In genomic region chr19:56829586-56829985, GRCh38 we compare ENCODE assay signal across 39 cellular contexts. TPM values are rescaled to one million over a fixed set of nuclear protein-coding genes. Genes with fewer than 3 reads are reported as not detected.
"Had no signal": no experiment of that assay in that cellular context is flagged by ENCODE, and none has a peak within 500 bp of the region (broad histone marks: within the 10 kb centered on the region; RNA-seq: fewer than 3 reads in every experiment).

No MANE protein-coding gene starts in this region.

- H3K27me3 ChIP-seq: adrenal gland, ascending aorta, breast epithelium, cardiac muscle cell, colonic mucosa, esophagus squamous epithelium, gastroesophageal sphincter, heart right ventricle had no signal

- H3K4me3 Mint-ChIP-seq: activated B cell treated with CpG ODN at 0.5 μM for 24 hours; activated CD8-positive, alpha-beta T cell treated with anti-CD3 and anti-CD28 coated beads for 36 hours; activated naive CD8-positive, alpha-beta T cell; activated naive CD8-positive, alpha-beta T cell treated with anti-CD3 and anti-CD28 coated beads, Interleukin-2, amount 50 U/mL, for 24 hours; activated T-cell treated with anti-CD3 and anti-CD28 coated beads, Interleukin-2, amount 50 U/mL, for 4 hours; activated T-helper 17 cell treated with anti-CD3 and anti-CD28 coated beads, Interleukin-2, amount 50 U/mL, for 72 hours; brain; T-helper 17 cell; T-helper 2 cell treated with Interferon-gamma antibody and Interleukin-4, amounts not matched to agents 5 μg/mL and 100 μg/mL, for 36 hours had no signal

- H3K4me1 Mint-ChIP-seq: activated B cell treated with CpG ODN at 0.5 μM for 24 hours; activated naive CD8-positive, alpha-beta T cell treated with anti-CD3 and anti-CD28 coated beads, Interleukin-2, amount 50 U/mL, for 24 hours; activated T-helper 17 cell treated with anti-CD3 and anti-CD28 coated beads, Interleukin-2, amount 50 U/mL, for 72 hours; T-helper 17 cell had no signal

- H3K27ac Mint-ChIP-seq: activated B cell treated with CpG ODN at 0.5 μM for 24 hours; activated CD8-positive, alpha-beta T cell treated with anti-CD3 and anti-CD28 coated beads for 36 hours; activated naive CD8-positive, alpha-beta T cell; activated naive CD8-positive, alpha-beta T cell treated with anti-CD3 and anti-CD28 coated beads, Interleukin-2, amount 50 U/mL, for 24 hours; activated T-helper 17 cell treated with anti-CD3 and anti-CD28 coated beads, Interleukin-2, amount 50 U/mL, for 72 hours; brain; T-helper 17 cell; T-helper 2 cell treated with Interferon-gamma antibody and Interleukin-4, amounts not matched to agents 5 μg/mL and 100 μg/mL, for 36 hours had no signal

- FAIRE-seq: endometrium, endothelial cell of umbilical vein had no signal

- H3K4me1 ChIP-seq: ascending aorta, breast epithelium, colonic mucosa, esophagus squamous epithelium, gastroesophageal sphincter had no signal

- H3K4me3 ChIP-seq: adrenal gland, ascending aorta, breast epithelium, cardiac muscle cell, colonic mucosa, esophagus squamous epithelium, gastroesophageal sphincter, heart right ventricle had no signal

- H3K27ac ChIP-seq: adrenal gland, ascending aorta, breast epithelium, cardiac muscle cell, colonic mucosa, epithelial cell of prostate, esophagus squamous epithelium, gastroesophageal sphincter, heart right ventricle, WERI-Rb-1 had no signal

- H3K36me3 ChIP-seq: adrenal gland, ascending aorta, breast epithelium, cardiac muscle cell, colonic mucosa, esophagus squamous epithelium, gastroesophageal sphincter, WERI-Rb-1 had no signal

- H3K9me3 ChIP-seq: adrenal gland, ascending aorta, breast epithelium, colonic mucosa, esophagus squamous epithelium, gastroesophageal sphincter had no signal

- H3K27me3 Mint-ChIP-seq: activated B cell treated with CpG ODN at 0.5 μM for 24 hours; activated CD8-positive, alpha-beta T cell treated with anti-CD3 and anti-CD28 coated beads for 36 hours; activated naive CD8-positive, alpha-beta T cell treated with anti-CD3 and anti-CD28 coated beads, Interleukin-2, amount 50 U/mL, for 24 hours; activated T-helper 17 cell treated with anti-CD3 and anti-CD28 coated beads, Interleukin-2, amount 50 U/mL, for 72 hours; brain; T-helper 17 cell had no signal

- DNase-seq: activated B cell treated with CpG ODN at 0.5 μM for 24 hours; activated CD4-positive, alpha-beta T cell treated with anti-CD3 and anti-CD28 coated beads for 48 hours; activated CD4-positive, alpha-beta T cell treated with anti-CD3 and anti-CD28 coated beads, Interleukin-2, amount 50 U/mL, for 1 hour; activated CD4-positive, alpha-beta T cell treated with anti-CD3 and anti-CD28 coated beads, Interleukin-2, amount 50 U/mL, for 48 hours; activated CD8-positive, alpha-beta memory T cell treated with anti-CD3 and anti-CD28 coated beads for 24 hours; activated CD8-positive, alpha-beta T cell treated with anti-CD3 and anti-CD28 coated beads for 36 hours; activated effector memory CD4-positive, alpha-beta T cell treated with Interleukin-2 at 50 U/mL for 16 hours; activated gamma-delta T cell treated with Interleukin-2 at 50 U/mL for 16 hours; activated naive CD4-positive, alpha-beta T cell treated with anti-CD3 and anti-CD28 coated beads, Interleukin-2, amount 50 U/mL, for 16 hours; activated naive CD4-positive, alpha-beta T cell treated with Interleukin-2 at 50 U/mL for 16 hours; activated naive CD8-positive, alpha-beta T cell treated with anti-CD3 and anti-CD28 coated beads, Interleukin-2, amount 50 U/mL, for 24 hours; activated T-cell treated with anti-CD3 and anti-CD28 coated beads, Interleukin-2, amount 50 U/mL, for 4 hours; central memory CD4-positive, alpha-beta T cell; cerebellar nuclear complex; colonic mucosa; effector CD8-positive, alpha-beta T cell; esophagus squamous epithelium; foreskin melanocyte; heart right ventricle; T-helper 17 cell; T1000; WERI-Rb-1 had no signal

- ATAC-seq: activated CD4-positive, CD25-positive, alpha-beta regulatory T cell treated with anti-CD3 and anti-CD28 coated beads, Interleukin-2, amount 50 U/mL, for 24 hours; activated CD8-positive, alpha-beta T cell treated with anti-CD3 and anti-CD28 coated beads for 36 hours; activated naive CD8-positive, alpha-beta T cell treated with anti-CD3 and anti-CD28 coated beads, Interleukin-2, amount 50 U/mL, for 24 hours; activated T-cell treated with anti-CD3 and anti-CD28 coated beads, Interleukin-2, amount 50 U/mL, for 4 hours; activated T-helper 17 cell treated with anti-CD3 and anti-CD28 coated beads, Interleukin-2, amount 50 U/mL, for 72 hours; gastroesophageal sphincter; heart right ventricle; T-helper 17 cell had no signal

- H3K9me3 Mint-ChIP-seq: activated B cell treated with CpG ODN at 0.5 μM for 24 hours had no signal

RNA-seq across cellular contexts. Expression of gene PEG3, which starts 10.9 kb away (rescaled TPM):
- total RNA-seq: activated B cell treated with CpG ODN at 0.5 μM for 24 hours, cardiac muscle cell, T-helper 17 cell had no signal
- polyA plus RNA-seq: cardiac muscle cell, endothelial cell of umbilical vein had no signal

RNA-seq across cellular contexts. Expression of gene ZIM2, which starts 10.9 kb away (rescaled TPM):
- total RNA-seq: activated B cell treated with CpG ODN at 0.5 μM for 24 hours; activated CD8-positive, alpha-beta T cell treated with anti-CD3 and anti-CD28 coated beads for 36 hours; activated T-cell treated with anti-CD3 and anti-CD28 coated beads, Interleukin-2, amount 50 U/mL, for 4 hours; activated T-helper 17 cell treated with anti-CD3 and anti-CD28 coated beads, Interleukin-2, amount 50 U/mL, for 72 hours; ascending aorta; cardiac muscle cell; colonic mucosa; dermis microvascular lymphatic vessel endothelial cell; endothelial cell of umbilical vein; fibroblast of lung; fibroblast of villous mesenchyme; glomerular endothelial cell; T-helper 17 cell had no signal
- polyA plus RNA-seq: cardiac muscle cell, endothelial cell of umbilical vein, fibroblast of lung had no signal
